ENCODE assay signal across 24 cellular contexts in the genomic region with DNA sequence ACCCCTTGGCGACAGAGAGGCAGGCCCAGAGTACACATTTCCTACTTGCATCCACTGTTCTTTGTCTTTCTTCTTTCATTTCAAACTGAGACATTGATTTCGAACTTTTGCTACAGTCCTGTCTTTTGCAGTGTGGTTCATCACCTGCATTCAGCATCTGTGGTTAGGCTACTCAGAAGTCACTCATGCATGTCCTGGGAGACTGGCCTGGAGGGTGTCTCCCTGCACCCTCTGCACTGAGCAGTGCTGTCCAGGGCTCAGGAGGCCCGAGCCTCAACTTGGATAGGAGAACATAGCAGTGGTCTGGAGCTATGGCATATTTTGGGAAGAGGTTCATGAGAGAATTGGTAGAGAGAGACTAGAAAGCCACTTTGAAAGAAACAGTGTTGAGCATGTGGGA.
DNase-seq lines count a peak whose midpoint lies in the region; ATAC-seq, FAIRE-seq and TF ChIP-seq lines count a peak whose summit lies in the region.
"Had no signal": no experiment of that assay in that cellular context is flagged by ENCODE, and none has a peak within 500 bp of the region (broad histone marks: within the 10 kb centered on the region; RNA-seq: fewer than 3 reads in every experiment).

No MANE protein-coding gene starts in this region.

- no peak for TF ChIP-seq CTCF in MM.1S (IDR thresholded peaks at IDR 0.05; ENCODE audit: low read length)

- no peak for TF ChIP-seq POLR2A in H54 (IDR thresholded peaks at IDR 0.05; ENCODE audit: low read depth, low read length)

- H3K27ac Mint-ChIP-seq in CD4-positive, CD25-positive, alpha-beta regulatory T cell, result peak overlapping the region; percentile 39 to 57 (median 54)
- no peak overlapping the region for H3K27ac Mint-ChIP-seq in activated naive CD8-positive, alpha-beta T cell treated with anti-CD3 and anti-CD28 coated beads for 36 hours
- H3K27ac Mint-ChIP-seq: activated naive CD4-positive, alpha-beta T cell treated with anti-CD3 and anti-CD28 coated beads, Interleukin-2, amount 10 ng/mL, durations not matched to agents 7 days and 5 days; activated T-cell treated with anti-CD3 and anti-CD28 coated beads, Interleukin-2, amount 50 U/mL, for 24 hours had no signal

- H3K4me2 ChIP-seq in MM.1S (ENCODE audit: low read depth, low read length), result no peak overlapping the region

- H3K9ac ChIP-seq in MM.1S (ENCODE audit: low read length), result no peak overlapping the region

- no peak for ATAC-seq in CD4-positive, CD25-positive, alpha-beta regulatory T cell (ENCODE audit: low read depth in 2 of 2)

- H3K27me3 Mint-ChIP-seq in CD4-positive, CD25-positive, alpha-beta regulatory T cell, result no peaks in the 10 kb centered on the region
- H3K27me3 Mint-ChIP-seq in activated naive CD8-positive, alpha-beta T cell treated with anti-CD3 and anti-CD28 coated beads for 36 hours, result no peaks in the 10 kb centered on the region
- H3K27me3 Mint-ChIP-seq: activated T-cell treated with anti-CD3 and anti-CD28 coated beads, Interleukin-2, amount 50 U/mL, for 24 hours had no signal

- no peak overlapping the region for H3K4me3 ChIP-seq in CD4-positive, CD25-positive, alpha-beta regulatory T cell (ENCODE audit: low read depth, low read length)
- H3K4me3 ChIP-seq in effector memory CD4-positive, alpha-beta T cell (ENCODE audit: insufficient read depth, low read depth, low read length, poor library complexity, severe bottlenecking), result no peak overlapping the region
- H3K4me3 ChIP-seq in MM.1S (ENCODE audit: low read length), result no peak overlapping the region
- H3K4me3 ChIP-seq: lung, Peyer's patch, spleen had no signal

- no peaks in the 10 kb centered on the region for H3K4me1 Mint-ChIP-seq in CD4-positive, CD25-positive, alpha-beta regulatory T cell
- H3K4me1 Mint-ChIP-seq in activated naive CD8-positive, alpha-beta T cell treated with anti-CD3 and anti-CD28 coated beads for 36 hours, result peaks cover 2% of the 10 kb centered on the region
- H3K4me1 Mint-ChIP-seq: activated naive CD4-positive, alpha-beta T cell treated with anti-CD3 and anti-CD28 coated beads, Interleukin-2, amount 10 ng/mL, durations not matched to agents 7 days and 5 days had no signal

- H3K27ac ChIP-seq in CD4-positive, CD25-positive, alpha-beta regulatory T cell (ENCODE audit: insufficient read depth, low read length, poor library complexity, severe bottlenecking), result no peak overlapping the region
- no peak overlapping the region for H3K27ac ChIP-seq in effector memory CD4-positive, alpha-beta T cell (ENCODE audit: insufficient read depth, low read length, poor library complexity, severe bottlenecking)
- H3K27ac ChIP-seq in MM.1S (ENCODE audit: low read length), result no peak overlapping the region
- H3K27ac ChIP-seq: Peyer's patch, spleen had no signal

- H3K9me3 Mint-ChIP-seq in CD4-positive, CD25-positive, alpha-beta regulatory T cell, result no peaks in the 10 kb centered on the region
- no peaks in the 10 kb centered on the region for H3K9me3 Mint-ChIP-seq in activated naive CD8-positive, alpha-beta T cell treated with anti-CD3 and anti-CD28 coated beads for 36 hours
- H3K9me3 Mint-ChIP-seq: activated naive CD4-positive, alpha-beta T cell treated with anti-CD3 and anti-CD28 coated beads, Interleukin-2, amount 10 ng/mL, durations not matched to agents 7 days and 5 days; activated T-cell treated with anti-CD3 and anti-CD28 coated beads, Interleukin-2, amount 50 U/mL, for 24 hours had no signal

- no peak overlapping the region for H3K4me3 Mint-ChIP-seq in CD4-positive, CD25-positive, alpha-beta regulatory T cell
- H3K4me3 Mint-ChIP-seq in activated naive CD8-positive, alpha-beta T cell treated with anti-CD3 and anti-CD28 coated beads for 36 hours, result no peak overlapping the region
- H3K4me3 Mint-ChIP-seq: activated naive CD4-positive, alpha-beta T cell treated with anti-CD3 and anti-CD28 coated beads, Interleukin-2, amount 10 ng/mL, durations not matched to agents 7 days and 5 days; activated T-cell treated with anti-CD3 and anti-CD28 coated beads, Interleukin-2, amount 50 U/mL, for 24 hours had no signal

- FAIRE-seq in H54 (lab: Jason Lieb, UNC) (peak; percentile 27), RCC 7860 (lab: Jason Lieb, UNC) (peak; percentile 88)
- FAIRE-seq: astrocyte, frontal cortex, islet of Langerhans had no signal

- no peaks in the 10 kb centered on the region for H3F3A ChIP-seq in MM.1S (ENCODE audit: insufficient read depth, low read length)

- no peaks in the 10 kb centered on the region for H3K4me1 ChIP-seq in CD4-positive, CD25-positive, alpha-beta regulatory T cell (ENCODE audit: control insufficient read depth, insufficient read depth, low read length, poor library complexity, severe bottlenecking)
- H3K4me1 ChIP-seq in effector memory CD4-positive, alpha-beta T cell (ENCODE audit: control insufficient read depth, insufficient read depth, low read length, poor library complexity, severe bottlenecking), result no peaks in the 10 kb centered on the region
- no peaks in the 10 kb centered on the region for H3K4me1 ChIP-seq in MM.1S (ENCODE audit: low read length)
- H3K4me1 ChIP-seq: Peyer's patch had no signal

- H3K27me3 ChIP-seq in CD4-positive, CD25-positive, alpha-beta regulatory T cell (ENCODE audit: control insufficient read depth, insufficient read depth, low read length), result no peaks in the 10 kb centered on the region
- no peaks in the 10 kb centered on the region for H3K27me3 ChIP-seq in effector memory CD4-positive, alpha-beta T cell (replicated peaks; ENCODE audit: control insufficient read depth, insufficient read depth, low read length, poor library complexity, severe bottlenecking)
- H3K27me3 ChIP-seq in MM.1S (replicated peaks; ENCODE audit: insufficient read depth, low read length), result no peaks in the 10 kb centered on the region
- H3K27me3 ChIP-seq: Peyer's patch, spleen had no signal

- DNase-seq in CD4-positive, CD25-positive, alpha-beta regulatory T cell, result no peak
- DNase-seq in H54 (ENCODE audit: insufficient read length, low spot score) (no peak), RCC 7860 (ENCODE audit: low spot score) (peak; percentile 68), kidney tubule cell (ENCODE audit: low spot score) (peak; percentile 76), MM.1S (no peak), DMS153 (lab: John Stamatoyannopoulos, UW) (no peak)
- no peak for DNase-seq in activated naive CD8-positive, alpha-beta T cell treated with anti-CD3 and anti-CD28 coated beads for 36 hours
- DNase-seq in effector memory CD4-positive, alpha-beta T cell, result no peak
- DNase-seq: activated CD4-positive, alpha-beta T cell treated with anti-CD3 and anti-CD28 coated beads for 1 hour; activated naive CD4-positive, alpha-beta T cell treated with anti-CD3 and anti-CD28 coated beads, Interleukin-2, amount 10 ng/mL, durations not matched to agents 7 days and 5 days; activated T-cell treated with anti-CD3 and anti-CD28 coated beads, Interleukin-2, amount 50 U/mL, for 24 hours; cerebellar nuclear complex; effector CD4-positive, alpha-beta T cell; hypothalamus; KBM-7; NCI-H1930; occipital lobe; Peyer's patch; spleen; stimulated activated CD4-positive, alpha-beta T cell treated with anti-CD3 and anti-CD28 coated beads, Interleukin-4, amount 100 ng/mL, for 4 hours had no signal

- H3K36me3 Mint-ChIP-seq in CD4-positive, CD25-positive, alpha-beta regulatory T cell, result no peaks in the 10 kb centered on the region
- H3K36me3 Mint-ChIP-seq in activated naive CD8-positive, alpha-beta T cell treated with anti-CD3 and anti-CD28 coated beads for 36 hours, result no peaks in the 10 kb centered on the region
- H3K36me3 Mint-ChIP-seq: activated naive CD4-positive, alpha-beta T cell treated with anti-CD3 and anti-CD28 coated beads, Interleukin-2, amount 10 ng/mL, durations not matched to agents 7 days and 5 days had no signal

- H3K9me2 ChIP-seq in MM.1S (replicated peaks; ENCODE audit: insufficient read depth, low read length), result no peaks in the 10 kb centered on the region

- H4K20me1 ChIP-seq in MM.1S (ENCODE audit: insufficient read depth, low read length), result no peaks in the 10 kb centered on the region

- H3K9me3 ChIP-seq in CD4-positive, CD25-positive, alpha-beta regulatory T cell (ENCODE audit: control insufficient read depth in 2 of 2, low read length in 2 of 2), result no peaks in the 10 kb centered on the region
- H3K9me3 ChIP-seq in effector memory CD4-positive, alpha-beta T cell (ENCODE audit: control insufficient read depth, low read length), result no peaks in the 10 kb centered on the region
- no peaks in the 10 kb centered on the region for H3K9me3 ChIP-seq in MM.1S (replicated peaks; ENCODE audit: insufficient read depth, low read length)
- H3K9me3 ChIP-seq: Peyer's patch, spleen had no signal

- no peaks in the 10 kb centered on the region for H3K79me2 ChIP-seq in MM.1S (ENCODE audit: low read length)

- no peaks in the 10 kb centered on the region for H3K36me3 ChIP-seq in CD4-positive, CD25-positive, alpha-beta regulatory T cell (ENCODE audit: control insufficient read depth, insufficient read depth, low read length)
- no peaks in the 10 kb centered on the region for H3K36me3 ChIP-seq in effector memory CD4-positive, alpha-beta T cell (ENCODE audit: control insufficient read depth, insufficient read depth, low read length)
- H3K36me3 ChIP-seq in MM.1S (replicated peaks; ENCODE audit: insufficient read depth, low read length), result no peaks in the 10 kb centered on the region
- H3K36me3 ChIP-seq: Peyer's patch, spleen had no signal

- H2AFZ ChIP-seq in MM.1S (ENCODE audit: low read length), result no peak overlapping the region

Comparison
In these comparisons a context has a peak if more than half of its experiments do, and no peak if none do; other contexts are left out.
1. DNase-seq: peak in RCC 7860 (single experiment) and kidney tubule cell (single experiment); none in CD4-positive, CD25-positive, alpha-beta regulatory T cell (0 of 3), H54 (single experiment), activated naive CD8-positive, alpha-beta T cell treated with anti-CD3 and anti-CD28 coated beads for 36 hours (single experiment), effector memory CD4-positive, alpha-beta T cell (0 of 3), MM.1S (single experiment) and DMS153 (single experiment).